24 cellular contexts compared by ENCODE assay signal in genomic region chr1:90223401-90223800, GRCh38.
"Had no signal": no experiment of that assay in that cellular context is flagged by ENCODE, and none has a peak within 500 bp of the region (broad histone marks: within the 10 kb centered on the region; RNA-seq: fewer than 3 reads in every experiment).

No MANE protein-coding gene starts in this region.

- H3K4me1 ChIP-seq: parathyroid adenoma, psoas muscle, sigmoid colon, stomach, suprapubic skin, testis, tibial artery, upper lobe of right lung, uterus had no signal

- DNase-seq: natural killer cell; occipital lobe; ovary; posterior cingulate gyrus; psoas muscle; right cardiac atrium; right lobe of liver; sigmoid colon; small intestine; stimulated activated CD4-positive, alpha-beta T cell treated with anti-CD3 and anti-CD28 coated beads, Interleukin-15, amount 100 ng/mL, for 24 hours; stimulated activated CD4-positive, alpha-beta T cell treated with anti-CD3 and anti-CD28 coated beads, Interleukin-2, amount 100 ng/mL, for 24 hours; stimulated activated CD4-positive, alpha-beta T cell treated with anti-CD3 and anti-CD28 coated beads, Interleukin-2, amount 100 ng/mL, for 48 hours; stimulated activated CD4-positive, alpha-beta T cell treated with anti-CD3 and anti-CD28 coated beads, Interleukin-4, amount 100 ng/mL, for 24 hours; stimulated activated naive B cell treated with anti-CD40 and anti-IgM and Interleukin-4, amounts not matched to agents 10 μg/mL and 1 μg/mL and 100 μg/mL, for 72 hours; stimulated activated naive CD4-positive, alpha-beta T cell treated with Interleukin-2 at 50 U/mL for 16 hours; stomach; testis; tibial artery; transverse colon; upper lobe of right lung; uterus had no signal

- H3K4me3 ChIP-seq: neural progenitor cell, ovary, psoas muscle, right lobe of liver, sigmoid colon, stomach, suprapubic skin, testis, tibial artery, transverse colon, upper lobe of right lung, uterus had no signal

- H3K9me3 ChIP-seq: ovary, psoas muscle, right lobe of liver, sigmoid colon, testis, uterus had no signal

- H3K27ac ChIP-seq: neural progenitor cell, ovary, parathyroid adenoma, psoas muscle, right lobe of liver, sigmoid colon, stomach, suprapubic skin, testis, tibial artery, transverse colon, upper lobe of right lung, uterus had no signal

- H3K36me3 ChIP-seq: neural progenitor cell, ovary, right lobe of liver, sigmoid colon, stomach, suprapubic skin, tibial artery, transverse colon, upper lobe of right lung, uterus had no signal

- H3K27me3 ChIP-seq: neural progenitor cell, ovary, right lobe of liver, sigmoid colon, stomach, suprapubic skin, testis, tibial artery, transverse colon, upper lobe of right lung, uterus had no signal
